In the genomic region with DNA sequence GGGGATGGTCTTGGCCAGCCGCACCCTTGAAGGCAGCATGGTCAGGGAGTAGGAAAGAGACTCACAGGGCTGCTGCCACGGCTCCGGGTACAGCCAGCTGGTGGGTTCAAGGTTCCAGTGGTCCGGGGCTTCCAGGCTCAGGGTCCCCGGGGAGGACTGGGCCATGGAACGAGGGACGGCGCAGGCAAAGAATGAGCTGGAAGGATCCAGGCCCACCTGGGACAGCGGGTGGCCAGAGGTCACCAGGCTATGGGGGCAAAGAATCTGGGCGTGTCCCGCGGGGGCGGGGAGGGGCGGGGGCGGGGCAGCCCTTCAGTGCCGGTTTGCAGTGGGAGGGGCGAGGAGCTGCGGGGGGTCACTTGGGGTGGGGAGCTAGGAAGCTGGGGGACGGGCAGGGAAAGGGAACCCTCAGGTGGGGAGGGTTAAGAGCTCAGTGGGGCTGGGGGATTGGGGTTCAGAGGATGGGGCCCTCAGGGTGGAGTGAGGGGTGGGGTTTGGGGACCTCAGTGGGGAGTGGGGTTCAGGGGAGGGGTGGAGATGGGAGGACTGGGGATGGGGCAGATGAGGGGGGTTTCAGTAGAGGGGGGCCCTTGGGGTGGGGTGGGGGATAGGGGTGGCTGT, we compare ENCODE assay signal across 1 cellular context.
TF ChIP-seq lines count a peak whose summit lies in the region.

A gene (minus strand): TSS at position 223 of the 621 bp plus-strand sequence. CDS start 638 bp downstream, outside the sequence.

TF ChIP-seq in K562, 482 proteins besides CTCF, POLR2A, EP300 and RAD21 (continued from another document):
- TF ChIP-seq, protein P1, sequence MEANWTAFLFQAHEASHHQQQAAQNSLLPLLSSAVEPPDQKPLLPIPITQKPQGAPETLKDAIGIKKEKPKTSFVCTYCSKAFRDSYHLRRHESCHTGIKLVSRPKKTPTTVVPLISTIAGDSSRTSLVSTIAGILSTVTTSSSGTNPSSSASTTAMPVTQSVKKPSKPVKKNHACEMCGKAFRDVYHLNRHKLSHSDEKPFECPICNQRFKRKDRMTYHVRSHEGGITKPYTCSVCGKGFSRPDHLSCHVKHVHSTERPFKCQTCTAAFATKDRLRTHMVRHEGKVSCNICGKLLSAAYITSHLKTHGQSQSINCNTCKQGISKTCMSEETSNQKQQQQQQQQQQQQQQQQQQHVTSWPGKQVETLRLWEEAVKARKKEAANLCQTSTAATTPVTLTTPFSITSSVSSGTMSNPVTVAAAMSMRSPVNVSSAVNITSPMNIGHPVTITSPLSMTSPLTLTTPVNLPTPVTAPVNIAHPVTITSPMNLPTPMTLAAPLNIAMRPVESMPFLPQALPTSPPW (CRISPR knock-in tag; IDR thresholded peaks at IDR 0.05), result peak; percentile 33; the same call in 1 of the 2 replicates
- TF ChIP-seq EGR1 (conservative IDR thresholded peaks at IDR 0.05) (peak; percentile 55), WHSC1 (IDR thresholded peaks at IDR 0.05; ENCODE audit: low read length) (no peak), ZNF12 (CRISPR knock-in tag; IDR thresholded peaks at IDR 0.05) (no peak), HDAC8 (tag; IDR thresholded peaks at IDR 0.05) (no peak)
- TF ChIP-seq, protein P2, sequence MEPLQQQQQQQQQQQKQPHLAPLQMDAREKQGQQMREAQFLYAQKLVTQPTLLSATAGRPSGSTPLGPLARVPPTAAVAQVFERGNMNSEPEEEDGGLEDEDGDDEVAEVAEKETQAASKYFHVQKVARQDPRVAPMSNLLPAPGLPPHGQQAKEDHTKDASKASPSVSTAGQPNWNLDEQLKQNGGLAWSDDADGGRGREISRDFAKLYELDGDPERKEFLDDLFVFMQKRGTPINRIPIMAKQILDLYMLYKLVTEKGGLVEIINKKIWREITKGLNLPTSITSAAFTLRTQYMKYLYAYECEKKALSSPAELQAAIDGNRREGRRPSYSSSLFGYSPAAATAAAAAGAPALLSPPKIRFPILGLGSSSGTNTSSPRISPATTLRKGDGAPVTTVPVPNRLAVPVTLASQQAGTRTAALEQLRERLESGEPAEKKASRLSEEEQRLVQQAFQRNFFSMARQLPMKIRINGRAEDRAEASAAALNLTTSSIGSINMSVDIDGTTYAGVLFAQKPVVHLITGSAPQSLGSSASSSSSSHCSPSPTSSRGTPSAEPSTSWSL (CRISPR knock-in tag; IDR thresholded peaks at IDR 0.05; ENCODE audit: borderline replicate concordance), result no peak
TF ChIP-seq in K562: peak in this region for 2.
